ENCODE assay signal across 26 cellular contexts in the genomic region with DNA sequence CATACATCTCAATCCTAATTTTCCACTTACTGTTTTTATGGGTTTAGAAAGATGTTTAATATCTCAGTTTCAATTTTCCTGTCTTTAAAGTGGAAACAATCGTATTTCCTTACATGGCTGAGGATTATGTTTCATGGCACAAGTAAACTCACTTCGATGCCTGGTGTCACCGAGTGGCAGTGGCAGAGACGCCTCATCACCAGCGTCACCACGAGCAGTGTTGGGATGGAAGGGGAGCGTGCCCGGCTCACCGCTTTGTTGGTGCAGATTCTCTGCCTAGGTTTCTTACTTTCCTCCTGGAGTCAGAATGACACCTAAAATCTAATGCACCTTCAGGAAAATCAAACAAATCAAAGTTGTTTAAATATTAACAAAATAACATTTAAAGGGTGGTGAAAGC.
"Had no signal": no experiment of that assay in that cellular context is flagged by ENCODE, and none has a peak within 500 bp of the region (broad histone marks: within the 10 kb centered on the region; RNA-seq: fewer than 3 reads in every experiment).

No MANE protein-coding gene starts in this region.

- H3K36me3 ChIP-seq: ovary had no signal

- H3K27me3 Mint-ChIP-seq: activated B cell treated with CpG ODN at 0.5 μM for 24 hours; activated CD4-positive, alpha-beta T cell treated with anti-CD3 and anti-CD28 coated beads for 36 hours; activated naive CD4-positive, alpha-beta T cell treated with anti-CD3 and anti-CD28 coated beads, Interleukin-2, amount 10 ng/mL, durations not matched to agents 7 days and 5 days; dendritic cell treated with granulocyte-macrophage colony-stimulating factor and Interleukin-4, amounts not matched to agents 40 ng/mL and 50 ng/mL, for 4 days; naive thymus-derived CD4-positive, alpha-beta T cell; stimulated activated naive CD8-positive, alpha-beta T cell treated with anti-CD3 and anti-CD28 coated beads, Interleukin-15, Interleukin-2, amounts not matched to agents 100 ng/mL and 50 ng/mL, for 24 hours had no signal

- H3K27me3 ChIP-seq: neutrophil, ovary, right lobe of liver, thyroid gland, upper lobe of right lung had no signal

- H3K4me1 Mint-ChIP-seq: activated B cell treated with CpG ODN at 0.5 μM for 24 hours; activated CD4-positive, alpha-beta T cell treated with anti-CD3 and anti-CD28 coated beads for 36 hours; activated naive CD4-positive, alpha-beta T cell treated with anti-CD3 and anti-CD28 coated beads, Interleukin-2, amount 10 ng/mL, durations not matched to agents 7 days and 5 days had no signal

- ATAC-seq: activated CD4-positive, alpha-beta T cell treated with anti-CD3 and anti-CD28 coated beads for 36 hours; naive thymus-derived CD4-positive, alpha-beta T cell had no signal

- H3K4me3 ChIP-seq: lung, ovary, right lobe of liver, skin epidermis, thyroid gland, upper lobe of right lung had no signal

- H3K27ac ChIP-seq: neutrophil, ovary, right lobe of liver, skin epidermis, thyroid gland, upper lobe of right lung had no signal

- FAIRE-seq: bronchial epithelial cell had no signal

- H3K9me3 Mint-ChIP-seq: activated B cell treated with CpG ODN at 0.5 μM for 24 hours; activated naive CD4-positive, alpha-beta T cell treated with anti-CD3 and anti-CD28 coated beads, Interleukin-2, amount 10 ng/mL, durations not matched to agents 7 days and 5 days; dendritic cell treated with granulocyte-macrophage colony-stimulating factor and Interleukin-4, amounts not matched to agents 40 ng/mL and 50 ng/mL, for 4 days; naive thymus-derived CD4-positive, alpha-beta T cell; stimulated activated naive CD8-positive, alpha-beta T cell treated with anti-CD3 and anti-CD28 coated beads, Interleukin-15, Interleukin-2, amounts not matched to agents 100 ng/mL and 50 ng/mL, for 24 hours; T-helper 1 cell treated with Interleukin-12 subunit alpha and Interleukin-12 subunit beta and Interleukin-4 antibody, amounts not matched to agents 30 μg/mL and 1 μg/mL, for 36 hours had no signal

- DNase-seq: activated B cell treated with CpG ODN at 0.5 μM for 24 hours; activated CD4-positive, alpha-beta T cell treated with anti-CD3 and anti-CD28 coated beads for 36 hours; activated CD4-positive, alpha-beta T cell treated with anti-CD3 and anti-CD28 coated beads, Interleukin-2, amount 50 U/mL, for 48 hours; activated CD8-positive, alpha-beta memory T cell treated with anti-CD3 and anti-CD28 coated beads, Interleukin-2, amount 50 U/mL, for 48 hours; activated naive CD4-positive, alpha-beta T cell treated with anti-CD3 and anti-CD28 coated beads, Interleukin-2, amount 10 ng/mL, durations not matched to agents 7 days and 5 days; activated T-cell treated with anti-CD3 and anti-CD28 coated beads, Interleukin-2, amount 50 U/mL, for 48 hours; amygdala; effector CD4-positive, alpha-beta T cell; foreskin melanocyte; hippocampal formation; islet precursor cell; naive thymus-derived CD4-positive, alpha-beta T cell; ovary; stimulated activated CD4-positive, alpha-beta T cell treated with anti-CD3 and anti-CD28 coated beads, Interleukin-1b, Interleukin-23, amount 100 ng/mL, for 48 hours; substantia nigra; T1000; thyroid gland; upper lobe of right lung had no signal

- H3K27ac Mint-ChIP-seq: activated B cell treated with CpG ODN at 0.5 μM for 24 hours; activated CD4-positive, alpha-beta T cell treated with anti-CD3 and anti-CD28 coated beads for 36 hours; activated naive CD4-positive, alpha-beta T cell treated with anti-CD3 and anti-CD28 coated beads, Interleukin-2, amount 10 ng/mL, durations not matched to agents 7 days and 5 days; dendritic cell treated with granulocyte-macrophage colony-stimulating factor and Interleukin-4, amounts not matched to agents 40 ng/mL and 50 ng/mL, for 4 days; stimulated activated naive CD8-positive, alpha-beta T cell treated with anti-CD3 and anti-CD28 coated beads, Interleukin-15, Interleukin-2, amounts not matched to agents 100 ng/mL and 50 ng/mL, for 24 hours; T-helper 1 cell treated with Interleukin-12 subunit alpha and Interleukin-12 subunit beta and Interleukin-4 antibody, amounts not matched to agents 30 μg/mL and 1 μg/mL, for 36 hours had no signal

- H3K4me1 ChIP-seq: right lobe of liver, thyroid gland, upper lobe of right lung had no signal

- H3K9me3 ChIP-seq: neutrophil, ovary, right lobe of liver, thyroid gland, upper lobe of right lung had no signal

- H3K4me3 Mint-ChIP-seq: activated B cell treated with CpG ODN at 0.5 μM for 24 hours; activated CD4-positive, alpha-beta T cell treated with anti-CD3 and anti-CD28 coated beads for 36 hours; activated naive CD4-positive, alpha-beta T cell treated with anti-CD3 and anti-CD28 coated beads, Interleukin-2, amount 10 ng/mL, durations not matched to agents 7 days and 5 days; dendritic cell treated with granulocyte-macrophage colony-stimulating factor and Interleukin-4, amounts not matched to agents 40 ng/mL and 50 ng/mL, for 4 days; naive thymus-derived CD4-positive, alpha-beta T cell; stimulated activated naive CD8-positive, alpha-beta T cell treated with anti-CD3 and anti-CD28 coated beads, Interleukin-15, Interleukin-2, amounts not matched to agents 100 ng/mL and 50 ng/mL, for 24 hours; T-helper 1 cell treated with Interleukin-12 subunit alpha and Interleukin-12 subunit beta and Interleukin-4 antibody, amounts not matched to agents 30 μg/mL and 1 μg/mL, for 36 hours had no signal
